ENCODE assay signal across 1 cellular context in genomic region chr1:8848663-8849386, GRCh38.
TF ChIP-seq lines count a peak whose summit lies in the region.

No MANE protein-coding gene starts in this region.

TF ChIP-seq in HepG2, 621 proteins besides CTCF, POLR2A, EP300 and RAD21 (continued from another document and continues in another):
- TF ChIP-seq THRA (CRISPR knock-in tag; IDR thresholded peaks at IDR 0.05; ENCODE audit: borderline replicate concordance): 0 out of 2 replicates have a peak, but pooled peaks have one; percentile 13
- no peak for TF ChIP-seq ZNF558 (CRISPR knock-in tag; IDR thresholded peaks at IDR 0.05; ENCODE audit: borderline replicate concordance)
- TF ChIP-seq MZF1 (CRISPR knock-in tag; IDR thresholded peaks at IDR 0.05; ENCODE audit: borderline replicate concordance): no peak
- peak; percentile 54; the same call in 1 of the 2 replicates for TF ChIP-seq KAT8 (CRISPR knock-in tag; IDR thresholded peaks at IDR 0.05)
- 0 out of 2 replicates have a peak, but pooled peaks have one; percentile 29 for TF ChIP-seq MEF2D (CRISPR knock-in tag; IDR thresholded peaks at IDR 0.05)
- TF ChIP-seq FOXJ3 (CRISPR knock-in tag; IDR thresholded peaks at IDR 0.05; ENCODE audit: borderline replicate concordance): no peak
- TF ChIP-seq ZNF407 (CRISPR knock-in tag; IDR thresholded peaks at IDR 0.05; ENCODE audit: not compliant biosample characterization): no peak
- peak; percentile 67; the same call in 1 of the 2 replicates for TF ChIP-seq HOXA3 (CRISPR knock-in tag; IDR thresholded peaks at IDR 0.05)
- TF ChIP-seq DR1 (CRISPR knock-in tag; IDR thresholded peaks at IDR 0.05): no peak
- no peak for TF ChIP-seq ZNF281 (CRISPR knock-in tag; IDR thresholded peaks at IDR 0.05; ENCODE audit: borderline replicate concordance)
- TF ChIP-seq ZNF367 (CRISPR knock-in tag; IDR thresholded peaks at IDR 0.05; ENCODE audit: borderline replicate concordance): no peak
- 0 out of 2 replicates have a peak, but pooled peaks have one; percentile 29 for TF ChIP-seq MLX (CRISPR knock-in tag; IDR thresholded peaks at IDR 0.05)
- no peak for TF ChIP-seq ZFP91 (CRISPR knock-in tag; IDR thresholded peaks at IDR 0.05; ENCODE audit: borderline replicate concordance)
- TF ChIP-seq MXD3 (CRISPR knock-in tag; IDR thresholded peaks at IDR 0.05): peak; percentile 74
- TF ChIP-seq ATM (IDR thresholded peaks at IDR 0.05; ENCODE audit: borderline replicate concordance): no peak
- no peak for TF ChIP-seq ZNF180 (CRISPR knock-in tag; IDR thresholded peaks at IDR 0.05; ENCODE audit: borderline replicate concordance, low read depth)
- TF ChIP-seq HBP1 (CRISPR knock-in tag; IDR thresholded peaks at IDR 0.05; ENCODE audit: low read depth): no peak; the same call in 1 of the 2 replicates
- no peak for TF ChIP-seq ZBTB8A (CRISPR knock-in tag; IDR thresholded peaks at IDR 0.05; ENCODE audit: borderline replicate concordance, low read depth)
- no peak for TF ChIP-seq MIER3 (CRISPR knock-in tag; IDR thresholded peaks at IDR 0.05; ENCODE audit: borderline replicate concordance)
- no peak for TF ChIP-seq ZNF816 (CRISPR knock-in tag; IDR thresholded peaks at IDR 0.05; ENCODE audit: borderline replicate concordance)
- TF ChIP-seq ZNF879 (CRISPR knock-in tag; IDR thresholded peaks at IDR 0.05): 0 out of 2 replicates have a peak, but pooled peaks have one; percentile 44
- no peak for TF ChIP-seq ZC3H13 (CRISPR knock-in tag; IDR thresholded peaks at IDR 0.05)
- TF ChIP-seq BCL6 (CRISPR knock-in tag; IDR thresholded peaks at IDR 0.05): peak; percentile 67
- TF ChIP-seq KDM4B (CRISPR knock-in tag; IDR thresholded peaks at IDR 0.05): peak; percentile 87
- no peak for TF ChIP-seq TBX3 (IDR thresholded peaks at IDR 0.05; ENCODE audit: borderline replicate concordance)
- TF ChIP-seq ZMAT5 (CRISPR knock-in tag; IDR thresholded peaks at IDR 0.05; ENCODE audit: borderline replicate concordance, low read depth): no peak
- TF ChIP-seq SMC3 (IDR thresholded peaks at IDR 0.05; ENCODE audit: low read length): peak; percentile 52; the same call in 1 of the 2 replicates
- no peak for TF ChIP-seq HNF4G (IDR thresholded peaks at IDR 0.05; ENCODE audit: borderline replicate concordance, low read depth, low read length)
- no peak for TF ChIP-seq HNF4G (CRISPR knock-in tag; IDR thresholded peaks at IDR 0.05; ENCODE audit: borderline replicate concordance, low read depth)
- peak; percentile 91 for TF ChIP-seq HNRNPL (IDR thresholded peaks at IDR 0.05; ENCODE audit: low read depth, low read length)
- peak; percentile 80; the same call in 1 of the 2 replicates for TF ChIP-seq ZBTB7A (CRISPR knock-in tag; IDR thresholded peaks at IDR 0.05)
- no peak for TF ChIP-seq PAX8 (CRISPR knock-in tag; IDR thresholded peaks at IDR 0.05; ENCODE audit: borderline replicate concordance)
- no peak for TF ChIP-seq FUBP1 (CRISPR knock-in tag; IDR thresholded peaks at IDR 0.05; ENCODE audit: borderline replicate concordance)
- TF ChIP-seq HNRNPH1 (optimal IDR thresholded peaks at IDR 0.05; ENCODE audit: low read depth, low read length): no peak
- no peak for TF ChIP-seq DNMT3B (CRISPR knock-in tag; conservative IDR thresholded peaks at IDR 0.05)
- no peak for TF ChIP-seq SRY (CRISPR knock-in tag; IDR thresholded peaks at IDR 0.05)
- peak; percentile 61; the same call in 1 of the 2 replicates for TF ChIP-seq HOMEZ (CRISPR knock-in tag; IDR thresholded peaks at IDR 0.05; ENCODE audit: low read depth)
- peak; percentile 56 for TF ChIP-seq GATAD1 (CRISPR knock-in tag; IDR thresholded peaks at IDR 0.05)
